In genomic region chr13:58630794-58631193, GRCh38 we compare ENCODE assay signal across 25 cellular contexts.
"Had no signal": no experiment of that assay in that cellular context is flagged by ENCODE, and none has a peak within 500 bp of the region (broad histone marks: within the 10 kb centered on the region; RNA-seq: fewer than 3 reads in every experiment).

No MANE protein-coding gene starts in this region.

- H3K27me3 Mint-ChIP-seq: naive B cell had no signal

- H3K4me3 Mint-ChIP-seq: immature natural killer cell, mesothelial cell of epicardium, naive B cell had no signal

- H3K4me3 ChIP-seq: coronary artery, dorsolateral prefrontal cortex, esophagus muscularis mucosa, gastroesophageal sphincter, heart left ventricle, hepatocyte, left lung, lower lobe of right lung, mucosa of descending colon had no signal

- H3K79me2 ChIP-seq: hepatocyte had no signal

- H3K27me3 ChIP-seq: dorsolateral prefrontal cortex, esophagus muscularis mucosa, foreskin keratinocyte, gastroesophageal sphincter, heart left ventricle, hepatocyte, left lung had no signal

- H3K4me1 ChIP-seq: esophagus muscularis mucosa, foreskin keratinocyte, gastroesophageal sphincter, heart left ventricle, left lung, lower lobe of right lung had no signal

- ATAC-seq: foreskin keratinocyte, gastroesophageal sphincter, heart left ventricle, left colon, left lung, left ventricle myocardium superior, lower lobe of right lung, mucosa of descending colon had no signal

- H3K4me2 ChIP-seq: hepatocyte had no signal

- H3K36me3 ChIP-seq: esophagus muscularis mucosa, gastroesophageal sphincter, heart left ventricle, left lung, lower lobe of right lung had no signal

- DNase-seq: dermis blood vessel endothelial cell; dorsolateral prefrontal cortex; effector CD4-positive, alpha-beta T cell; effector memory CD4-positive, alpha-beta T cell; foreskin keratinocyte; heart left ventricle; hypothalamus; immature natural killer cell; islet precursor cell; kidney; kidney glomerular epithelial cell; left colon; left lung; left ventricle myocardium superior; lower lobe of right lung; mesenchymal stem cell; mucosa of descending colon; naive B cell had no signal

- H3K27ac ChIP-seq: coronary artery, dorsolateral prefrontal cortex, esophagus muscularis mucosa, foreskin keratinocyte, gastroesophageal sphincter, heart left ventricle, hepatocyte, left lung, lower lobe of right lung had no signal

- H3K4me1 Mint-ChIP-seq: immature natural killer cell, mesothelial cell of epicardium, naive B cell had no signal

- H3K36me3 Mint-ChIP-seq: mesothelial cell of epicardium, naive B cell had no signal

- H3K9me3 ChIP-seq: lower lobe of right lung had no signal

- FAIRE-seq: endothelial cell of umbilical vein, frontal cortex, kidney had no signal

- H3K27ac Mint-ChIP-seq: immature natural killer cell, mesothelial cell of epicardium, naive B cell had no signal

- H2AFZ ChIP-seq: hepatocyte had no signal
